In the genomic region with DNA sequence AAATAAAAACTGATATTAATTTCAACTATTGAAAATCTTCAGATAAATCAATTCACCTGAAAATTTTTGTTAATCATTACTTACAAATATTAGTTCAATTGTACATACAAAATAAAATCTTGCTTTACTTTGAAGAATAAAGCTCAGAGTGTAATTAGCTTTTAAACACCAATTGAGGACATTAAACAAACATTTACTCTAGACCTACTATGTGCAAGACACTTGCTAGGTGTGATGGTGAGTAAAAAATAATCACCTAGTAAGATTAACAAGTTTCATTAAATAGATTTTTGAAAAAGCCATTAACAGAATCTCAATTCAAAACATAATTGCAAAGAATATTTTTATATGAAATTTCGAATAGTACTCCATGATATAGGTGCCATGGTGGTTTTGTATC, we compare ENCODE assay signal across 22 cellular contexts. TPM values are rescaled to one million over a fixed set of nuclear protein-coding genes. Genes with fewer than 3 reads are reported as not detected.
DNase-seq lines count a peak whose midpoint lies in the region; ATAC-seq, FAIRE-seq and TF ChIP-seq lines count a peak whose summit lies in the region.
"Had no signal": no experiment of that assay in that cellular context is flagged by ENCODE, and none has a peak within 500 bp of the region (broad histone marks: within the 10 kb centered on the region; RNA-seq: fewer than 3 reads in every experiment).

No MANE protein-coding gene starts in this region.

- WGBS in A549 (ENCODE audit: missing lambda C conversion rate): 23% methylated on average over 1 of the region's 1 CpG
- WGBS in psoas muscle, 3 donors: 86 to 97% (median 91%) methylated on average over 1 of the region's 1 CpG

- H3K9me3 ChIP-seq in A549: no peaks in the 10 kb centered on the region
- H3K9me3 ChIP-seq in HCT116 (ENCODE audit: control insufficient read depth in 1 of 2, insufficient read depth in 1 of 2, low read depth in 1 of 2, low read length in 2 of 2): no peaks in the 10 kb centered on the region
- no peaks in the 10 kb centered on the region for H3K9me3 ChIP-seq in psoas muscle
- H3K9me3 ChIP-seq: mucosa of descending colon, ovary, upper lobe of left lung had no signal

- TF ChIP-seq CTCF in A549 (IDR thresholded peaks at IDR 0.05) (no peak), HCT116 (IDR thresholded peaks at IDR 0.05 in 2 of 3, conservative IDR thresholded peaks at IDR 0.05 in 1 of 3; ENCODE audit: borderline replicate concordance in 1 of 3, insufficient read depth in 1 of 3, low read depth in 2 of 3, low read length in 2 of 3) (no peak), dorsolateral prefrontal cortex (IDR thresholded peaks at IDR 0.05 in 54 of 56, conservative IDR thresholded peaks at IDR 0.05 in 2 of 56; ENCODE audit: low read depth in 1 of 56, partially characterized antibody in 56 of 56) (no peak), psoas muscle (IDR thresholded peaks at IDR 0.05) (no peak)

- TF ChIP-seq POLR2A in A549 (IDR thresholded peaks at IDR 0.05; ENCODE audit: low read length) (no peak), HCT116 (IDR thresholded peaks at IDR 0.05; ENCODE audit: borderline replicate concordance, extremely low read depth, insufficient read depth, insufficient read length) (no peak)

- no peaks in the 10 kb centered on the region for H3K9me2 ChIP-seq in HCT116 (ENCODE audit: insufficient read depth)

- H3K36me3 ChIP-seq in HCT116 (ENCODE audit: control insufficient read depth in 1 of 2, insufficient read depth in 2 of 2, low read length in 2 of 2) (no peaks in the 10 kb centered on the region), psoas muscle (ENCODE audit: insufficient read depth in 1 of 2, low read depth in 1 of 2) (no peaks in the 10 kb centered on the region)
- H3K36me3 ChIP-seq: ovary, upper lobe of left lung had no signal

- POLR2A ChIA-PET in A549 (lab: Yijun Ruan, JAX) (interaction anchor here (1.9 kb wide), 1 partner anchor 34 kb away, joined by 11 read pairs; no protein-coding TSS in a partner anchor), HCT116 (lab: Charles Lee) (no interaction called here)

- peaks cover 1% of the 10 kb centered on the region for H3K79me2 ChIP-seq in HCT116 (ENCODE audit: insufficient read depth, low read length)

- no peak for TF ChIP-seq EP300 in A549 (IDR thresholded peaks at IDR 0.05)

- H3K27me3 ChIP-seq in HCT116 (ENCODE audit: insufficient read depth, low read length) (no peaks in the 10 kb centered on the region), dorsolateral prefrontal cortex (no peaks in the 10 kb centered on the region), psoas muscle (ENCODE audit: insufficient read depth in 3 of 3, low read length in 2 of 3) (no peaks in the 10 kb centered on the region)
- H3K27me3 ChIP-seq: ovary, upper lobe of left lung had no signal

- CTCF ChIA-PET in A549 (lab: Yijun Ruan, JAX) (interaction anchor here (5.9 kb wide), 1 partner anchor 35 kb away, joined by 37 read pairs; no protein-coding TSS in a partner anchor), HCT116 (lab: Charles Lee) (interaction anchor here (1.0 kb wide), 1 partner anchor 34 kb away, joined by 3 read pairs; no protein-coding TSS in a partner anchor)

- TF ChIP-seq RAD21 in A549 (conservative IDR thresholded peaks at IDR 0.05 in 1 of 2, IDR thresholded peaks at IDR 0.05 in 1 of 2) (no peak), HCT116 (IDR thresholded peaks at IDR 0.05; ENCODE audit: low read depth) (no peak)

- no peaks in the 10 kb centered on the region for H4K20me1 ChIP-seq in HCT116 (ENCODE audit: insufficient read depth)

- H3K9ac ChIP-seq in HCT116 (ENCODE audit: low read length): peak overlapping the region; percentile 86; the same call in 1 of the 2 replicates

- DNase-seq in A549 (ENCODE audit: low read depth in 1 of 2, low spot score in 1 of 2) (no peak), HCT116 (ENCODE audit: low read depth, low spot score) (no peak), dorsolateral prefrontal cortex (no peak), psoas muscle (no peak), GM19239 (ENCODE audit: insufficient read length, low spot score) (no peak), DMS53 (lab: John Stamatoyannopoulos, UW) (no peak)
- DNase-seq in activated T-cell treated with anti-CD3 and anti-CD28 coated beads, Interleukin-2, amount 50 U/mL, for 1 hour: no peak
- DNase-seq: activated CD4-positive, alpha-beta T cell treated with anti-CD3 and anti-CD28 coated beads, Interleukin-2, amount 50 U/mL, for 4 hours; activated naive CD4-positive, alpha-beta T cell treated with Interleukin-2 at 50 U/mL for 16 hours; C1 segment of cervical spinal cord; central memory CD4-positive, alpha-beta T cell; endodermal cell; GF-D8; mammary epithelial cell; mucosa of descending colon; NCI-H446 treated with DMSO at 0.1 percent for 48 hours; ovary; T-helper 1 cell; upper lobe of left lung had no signal

- RAD21 ChIA-PET in HCT116 (lab: Charles Lee; ENCODE audit: low non-redundant PET in 1 of 2, low total read pairs in 2 of 2, uncharacterized antibody in 2 of 2, unreplicated experiment in 2 of 2): no interaction called here

- H3K4me3 ChIP-seq in A549 (peak overlapping the region; percentile 60; the same call in 2 of the 3 replicates), HCT116 (replicated peaks in 1 of 2; ENCODE audit: low read depth in 1 of 2, low read length in 2 of 2) (no peak overlapping the region), dorsolateral prefrontal cortex (peak overlapping the region in 4 of 59 donors; percentile 17 to 87 (median 65)), psoas muscle (peak overlapping the region; percentile 84)
- H3K4me3 ChIP-seq: mucosa of descending colon, ovary, upper lobe of left lung had no signal

- peak overlapping the region in 1 of 2 experiments; percentile 94; a peak in 3 of 6 replicates for H3K27ac ChIP-seq in A549
- peak overlapping the region; percentile 91; the same call in 1 of the 2 replicates for H3K27ac ChIP-seq in HCT116 (ENCODE audit: low read depth, low read length)
- H3K27ac ChIP-seq in dorsolateral prefrontal cortex: peak overlapping the region in 55 of 59 donors; percentile 19 to 100 (median 99)
- peak overlapping the region; percentile 99 for H3K27ac ChIP-seq in psoas muscle

- H3K4me2 ChIP-seq in A549: peak overlapping the region; percentile 83
- H3K4me2 ChIP-seq in HCT116 (ENCODE audit: low read length): peak overlapping the region; percentile 88

- no peak for ATAC-seq in A549
- ATAC-seq in HCT116: no peak
- ATAC-seq in psoas muscle: no peak
- no peak for ATAC-seq in GM21576 (IDR thresholded peaks at IDR 0.05; ENCODE audit: unreplicated experiment)
- ATAC-seq: mucosa of descending colon; natural killer cell treated with Interleukin-12 subunit alpha and Interleukin-12 subunit beta and Interleukin-15 and Interleukin-18, amount 100 ng/mL, for 72 hours; stimulated activated effector memory CD8-positive, alpha-beta T cell treated with anti-CD3 and anti-CD28 coated beads, Interleukin-12 subunit alpha, Interleukin-12 subunit beta, amount 100 ng/mL, for 72 hours had no signal

- FAIRE-seq in A549 (lab: Jason Lieb, UNC): peak; percentile 61
- FAIRE-seq in GM19239 (lab: Jason Lieb, UNC): no peak

- intact Hi-C loops in HCT116 (cut with micrococcal nuclease): loop anchor here (5.0 kb wide), 1 partner anchor 358 kb away; no protein-coding TSS in a partner anchor
- intact Hi-C loops in dorsolateral prefrontal cortex (cut with DNase I): loop anchor here in 1 of 2 donors (5.0 to 10.0 kb wide), 3 partner anchors 33 to 1565 kb away; partner anchors contain the start of gene MSRB2
- intact Hi-C loops in psoas muscle (cut with DNase I): loop anchor here in 1 of 2 donors (5.0 kb wide), 1 partner anchor 787 kb away; the partner anchor contains the start of gene COMMD3

- H3K4me1 ChIP-seq in A549 (peaks cover 26% of the 10 kb centered on the region), HCT116 (ENCODE audit: control insufficient read depth in 1 of 2, insufficient read depth in 2 of 2, low read length in 2 of 2) (peaks cover 20 to 71% of the 10 kb centered on the region in 2 experiments), psoas muscle (peaks cover 29% of the 10 kb centered on the region)

- no TSS peak for BruUV-seq in HCT116 (replicated peaks; lab: Mats Ljungman, UMichigan)

- peak overlapping the region; percentile 83 for H2AFZ ChIP-seq in HCT116 (ENCODE audit: low read depth, low read length, poor library complexity, severe bottlenecking)

TF ChIP-seq in A549, 52 proteins besides CTCF, POLR2A, EP300 and RAD21 (continues in another document):
- TF ChIP-seq SREBF2 (IDR thresholded peaks at IDR 0.05) (no peak), KDM5A (IDR thresholded peaks at IDR 0.05) (no peak), EHMT2 (IDR thresholded peaks at IDR 0.05; ENCODE audit: low read depth) (no peak), HOXB13 (CRISPR knock-in tag; IDR thresholded peaks at IDR 0.05; ENCODE audit: low read depth) (no peak)

TF ChIP-seq in HCT116, 20 proteins besides CTCF, POLR2A, EP300 and RAD21 (continues in another document):
- no peak for TF ChIP-seq JUND (IDR thresholded peaks at IDR 0.05)
- TF ChIP-seq ZFX (IDR thresholded peaks at IDR 0.05): no peak
- TF ChIP-seq ELF1 (IDR thresholded peaks at IDR 0.05; ENCODE audit: borderline replicate concordance, low read depth): no peak
- TF ChIP-seq SIN3A (IDR thresholded peaks at IDR 0.05; ENCODE audit: low read depth): no peak
- no peak for TF ChIP-seq EZH2phosphoT487 (IDR thresholded peaks at IDR 0.05; ENCODE audit: borderline replicate concordance)

RNA-seq across cellular contexts. Expression of gene MLLT10, which starts 3.9 kb away (rescaled TPM):
- polyA plus RNA-seq in A549 (2011; rRNA removed) (54.1 and 55.5 TPM in 2 replicates), A549 (2017; fragmentation: RNase III; extraction: RNeasy Plus Mini Kit Qiagen cat#74134 plus additional on column Dnase treatment) (35.3 to 41.7 TPM (median 38.9 TPM) in 3 replicates), psoas muscle (10 to 100 TPM in 1 of 3 donors, 1 to 10 TPM in 2; 9.6 to 16.0 (median 10.0) TPM)
- polyA plus RNA-seq in A549 (2012; cell fraction: cytosol; rRNA removed): 28.8 and 31.8 TPM in 2 replicates
- polyA plus RNA-seq in A549 (2012; cell fraction: nucleus; rRNA removed): 26.3 and 38.8 TPM in 2 replicates
- 65.1 and 116 TPM in 2 replicates for polyA minus RNA-seq in A549 (2011; rRNA and poly(A)+ RNA removed)
- total RNA-seq in HCT116 (2021; ENCODE audit: unreplicated experiment) (45.2 TPM), dorsolateral prefrontal cortex (10 to 100 TPM; 35.4 to 78.5 (median 55.3) TPM), psoas muscle (10 to 100 TPM; 11.8 to 21.1 (median 16.9) TPM)
- 17.3 and 25.3 TPM in 2 replicates for polyA plus RNA-seq in HCT116 (2012)

RNA-seq across cellular contexts. Expression of gene SKIDA1, which starts 4.7 kb away (rescaled TPM):
- polyA plus RNA-seq in A549 (2011; rRNA removed) (0.87 and 1.0 TPM in 2 replicates), A549 (2017; fragmentation: RNase III; extraction: RNeasy Plus Mini Kit Qiagen cat#74134 plus additional on column Dnase treatment) (3.5 to 4.2 TPM (median 4.1 TPM) in 3 replicates), psoas muscle (under 1 TPM; 0.04 to 0.21 (median 0.11) TPM)
- 0.54 and 0.60 TPM in 2 replicates for polyA plus RNA-seq in A549 (2012; cell fraction: cytosol; rRNA removed)
- 0.48 and 0.60 TPM in 2 replicates for polyA plus RNA-seq in A549 (2012; cell fraction: nucleus; rRNA removed)
- polyA minus RNA-seq in A549 (2011; rRNA and poly(A)+ RNA removed): 1.2 and 1.4 TPM in 2 replicates
- total RNA-seq in HCT116 (2021; ENCODE audit: unreplicated experiment) (0.34 TPM), dorsolateral prefrontal cortex (1 to 10 TPM; 2.0 to 8.9 (median 4.4) TPM), psoas muscle (under 1 TPM; 0.15 to 0.79 (median 0.35) TPM)
- polyA plus RNA-seq in HCT116 (2012): 0.12 and 0.20 TPM in 2 replicates
- total RNA-seq: natural killer cell treated with Interleukin-12 subunit alpha and Interleukin-12 subunit beta and Interleukin-15 and Interleukin-18, amount 100 ng/mL, for 72 hours had no signal

Comparison
In these comparisons a context has a peak if more than half of its experiments do, and no peak if none do; other contexts are left out.
1. H3K4me3 ChIP-seq: peak in A549 (single experiment) and psoas muscle (single experiment); none in HCT116 (0 of 2).